In genomic region chr1:53678046-53678445, GRCh38 we compare ENCODE assay signal across 30 cellular contexts.
"Had no signal": no experiment of that assay in that cellular context is flagged by ENCODE, and none has a peak within 500 bp of the region (broad histone marks: within the 10 kb centered on the region; RNA-seq: fewer than 3 reads in every experiment).

No MANE protein-coding gene starts in this region.

- DNase-seq: Karpas-422, Kasumi-1, MM.1S, MV-4-11, NCI-H1048, NCI-H1092, NCI-H1092 treated with DMSO at 0.1 percent for 48 hours, NCI-H1105, NCI-H1105 treated with DMSO at 0.1 percent for 48 hours, NCI-H1417, NCI-H1417 treated with DMSO at 0.1 percent for 48 hours, NCI-H1436, NCI-H1436 treated with DMSO at 0.1 percent for 48 hours, NCI-H146, NCI-H187, NCI-H187 treated with DMSO at 0.1 percent for 48 hours, NCI-H1930, NCI-H2029, NCI-H2029 treated with DMSO at 0.1 percent for 48 hours, NCI-H2081, NCI-H2081 treated with DMSO at 0.1 percent for 48 hours, NCI-H2107, NCI-H2171, NCI-H2171 treated with DMSO at 0.1 percent for 48 hours, NCI-H2227 treated with DMSO at 0.1 percent for 48 hours, NCI-H226, NCI-H345, NCI-H510A, NCI-H510A treated with DMSO at 0.1 percent for 48 hours had no signal

- H3K4me3 ChIP-seq: MG63 had no signal

- H3K36me3 ChIP-seq: MG63 had no signal

- H3K9me3 ChIP-seq: MG63 had no signal

- H3K27me3 ChIP-seq: MG63 had no signal
